31 cellular contexts compared by ENCODE assay signal in the genomic region with DNA sequence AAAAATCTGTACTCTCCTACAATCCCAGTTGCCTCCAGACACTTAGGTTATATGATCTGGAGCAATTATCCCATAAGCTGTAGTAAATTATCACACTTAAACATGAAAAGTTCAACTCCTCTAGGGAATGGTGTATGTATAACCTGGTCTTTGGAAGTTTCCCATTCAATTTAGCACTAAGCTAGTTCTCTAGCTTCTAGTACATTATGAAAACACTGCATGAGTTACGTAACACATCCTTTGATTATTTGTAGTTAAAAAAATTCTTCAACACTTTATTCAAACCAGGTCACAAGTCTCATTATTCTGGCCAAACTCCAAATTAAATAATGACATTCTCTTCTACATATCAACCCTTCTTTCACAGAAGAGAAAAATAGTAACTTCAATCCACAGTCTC.
"Had no signal": no experiment of that assay in that cellular context is flagged by ENCODE, and none has a peak within 500 bp of the region (broad histone marks: within the 10 kb centered on the region; RNA-seq: fewer than 3 reads in every experiment).

No MANE protein-coding gene starts in this region.

- DNase-seq: hypothalamus; immature natural killer cell; kidney; left colon; left ventricle myocardium inferior; midbrain; mucosa of descending colon; naive thymus-derived CD4-positive, alpha-beta T cell; occipital lobe; ovary; retina; right cardiac atrium; spleen; stimulated activated CD4-positive, alpha-beta T cell treated with anti-CD3 and anti-CD28 coated beads, Interleukin-4, amount 100 ng/mL, for 24 hours; stimulated activated naive CD4-positive, alpha-beta T cell; tibial artery; trophoblast cell; upper lobe of right lung had no signal

- H3K36me3 ChIP-seq: left ventricle myocardium inferior, neural progenitor cell, neutrophil, ovary, spleen, suprapubic skin, thoracic aorta, tibial artery, upper lobe of right lung had no signal

- H3K27ac ChIP-seq: left ventricle myocardium inferior, neural progenitor cell, neutrophil, ovary, skin epidermis, spleen, suprapubic skin, thoracic aorta, tibial artery, upper lobe of right lung had no signal

- H3K27me3 Mint-ChIP-seq: memory B cell; naive thymus-derived CD4-positive, alpha-beta T cell; natural killer cell treated with Interleukin-12 subunit alpha and Interleukin-12 subunit beta and Interleukin-15 and Interleukin-18, amount 100 ng/mL, for 72 hours; progenitor cell of endocrine pancreas; stimulated activated naive CD8-positive, alpha-beta T cell treated with anti-CD3 and anti-CD28 coated beads, Interleukin-15, Interleukin-2, amounts not matched to agents 100 ng/mL and 50 ng/mL, for 24 hours had no signal

- ATAC-seq: left colon; mucosa of descending colon; naive thymus-derived CD4-positive, alpha-beta T cell; natural killer cell treated with Interleukin-12 subunit alpha and Interleukin-12 subunit beta and Interleukin-15 and Interleukin-18, amount 100 ng/mL, for 72 hours; right cardiac atrium; sciatic nerve; stimulated activated effector memory CD8-positive, alpha-beta T cell treated with anti-CD3 and anti-CD28 coated beads, Interleukin-12 subunit alpha, Interleukin-12 subunit beta, amount 100 ng/mL, for 72 hours; upper lobe of right lung had no signal

- H3K27me3 ChIP-seq: neural progenitor cell, neutrophil, ovary, spleen, suprapubic skin, tibial artery, upper lobe of right lung had no signal

- H3K9me3 ChIP-seq: mucosa of descending colon, neutrophil, ovary, spleen, suprapubic skin, thoracic aorta, tibial artery, upper lobe of right lung had no signal

- H3K4me3 Mint-ChIP-seq: immature natural killer cell; memory B cell; naive thymus-derived CD4-positive, alpha-beta T cell; natural killer cell treated with Interleukin-12 subunit alpha and Interleukin-12 subunit beta and Interleukin-15 and Interleukin-18, amount 100 ng/mL, for 72 hours; neural progenitor cell; stimulated activated effector memory CD8-positive, alpha-beta T cell treated with anti-CD3 and anti-CD28 coated beads, Interleukin-12 subunit alpha, Interleukin-12 subunit beta, amount 100 ng/mL, for 72 hours; stimulated activated naive CD8-positive, alpha-beta T cell treated with anti-CD3 and anti-CD28 coated beads, Interleukin-15, Interleukin-2, amounts not matched to agents 100 ng/mL and 50 ng/mL, for 24 hours had no signal

- H3K4me1 Mint-ChIP-seq: immature natural killer cell; memory B cell; naive thymus-derived CD4-positive, alpha-beta T cell; stimulated activated effector memory CD8-positive, alpha-beta T cell treated with anti-CD3 and anti-CD28 coated beads, Interleukin-12 subunit alpha, Interleukin-12 subunit beta, amount 100 ng/mL, for 72 hours had no signal

- H3K4me3 ChIP-seq: left ventricle myocardium inferior, mucosa of descending colon, neural progenitor cell, ovary, skin epidermis, spleen, suprapubic skin, thoracic aorta, tibial artery, upper lobe of right lung had no signal

- FAIRE-seq: islet of Langerhans, kidney, urothelium cell line had no signal

- H3K4me1 ChIP-seq: left ventricle myocardium inferior, spleen, suprapubic skin, tibial artery had no signal

- H3K36me3 Mint-ChIP-seq: immature natural killer cell; memory B cell; naive thymus-derived CD4-positive, alpha-beta T cell; neural progenitor cell; stimulated activated effector memory CD8-positive, alpha-beta T cell treated with anti-CD3 and anti-CD28 coated beads, Interleukin-12 subunit alpha, Interleukin-12 subunit beta, amount 100 ng/mL, for 72 hours had no signal

- H3K27ac Mint-ChIP-seq: immature natural killer cell; memory B cell; naive thymus-derived CD4-positive, alpha-beta T cell; natural killer cell treated with Interleukin-12 subunit alpha and Interleukin-12 subunit beta and Interleukin-15 and Interleukin-18, amount 100 ng/mL, for 72 hours; neural progenitor cell; progenitor cell of endocrine pancreas; stimulated activated effector memory CD8-positive, alpha-beta T cell treated with anti-CD3 and anti-CD28 coated beads, Interleukin-12 subunit alpha, Interleukin-12 subunit beta, amount 100 ng/mL, for 72 hours; stimulated activated naive CD8-positive, alpha-beta T cell treated with anti-CD3 and anti-CD28 coated beads, Interleukin-15, Interleukin-2, amounts not matched to agents 100 ng/mL and 50 ng/mL, for 24 hours had no signal
